ENCODE assay signal across 29 cellular contexts in the genomic region with DNA sequence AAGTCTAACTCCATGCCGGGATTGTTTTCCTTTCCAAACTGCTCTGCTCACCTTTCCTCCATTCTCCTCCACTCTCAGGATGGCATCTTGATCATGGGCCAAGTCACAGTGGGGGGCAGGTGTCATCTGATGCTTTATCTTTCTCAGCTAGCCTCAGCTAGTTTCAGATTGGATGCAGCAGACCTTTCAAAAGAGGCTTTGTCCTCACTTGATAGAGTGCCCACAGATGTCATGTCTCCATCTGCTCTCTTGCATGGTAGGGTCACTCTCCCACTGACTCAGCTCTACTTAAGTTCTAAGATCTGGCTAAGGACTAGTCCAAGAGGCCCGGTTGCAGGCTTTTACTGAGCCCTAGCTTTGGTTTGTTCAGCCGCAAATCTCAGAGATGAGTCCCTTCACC.
DNase-seq lines count a peak whose midpoint lies in the region; ATAC-seq and TF ChIP-seq lines count a peak whose summit lies in the region.
"Had no signal": no experiment of that assay in that cellular context is flagged by ENCODE, and none has a peak within 500 bp of the region (broad histone marks: within the 10 kb centered on the region; RNA-seq: fewer than 3 reads in every experiment).

No MANE protein-coding gene starts in this region.

- no peaks in the 10 kb centered on the region for H3K9me3 ChIP-seq in SJCRH30 (replicated peaks)
- H3K9me3 ChIP-seq in body of pancreas: no peaks in the 10 kb centered on the region
- H3K9me3 ChIP-seq: breast epithelium, lower lobe of right lung, transverse colon had no signal

- H3K4me1 Mint-ChIP-seq in activated T-cell treated with anti-CD3 and anti-CD28 coated beads, Interleukin-2, amount 50 U/mL, for 24 hours (ENCODE audit: low read depth): no peaks in the 10 kb centered on the region
- H3K4me1 Mint-ChIP-seq: naive thymus-derived CD4-positive, alpha-beta T cell had no signal

- H3K4me3 Mint-ChIP-seq in activated T-cell treated with anti-CD3 and anti-CD28 coated beads, Interleukin-2, amount 50 U/mL, for 24 hours: no peak overlapping the region
- H3K4me3 Mint-ChIP-seq: activated CD8-positive, alpha-beta T cell treated with anti-CD3 and anti-CD28 coated beads for 36 hours; CD14-positive monocyte; naive thymus-derived CD4-positive, alpha-beta T cell had no signal

- no peaks in the 10 kb centered on the region for H3K36me3 ChIP-seq in SJCRH30
- H3K36me3 ChIP-seq in body of pancreas (replicated peaks in 1 of 2; ENCODE audit: insufficient read depth in 1 of 2, low read depth in 2 of 2): no peaks in the 10 kb centered on the region
- H3K36me3 ChIP-seq: breast epithelium, gastroesophageal sphincter, lower lobe of right lung, transverse colon had no signal

- 80% methylated on average over 3 of the region's 3 CpGs for WGBS in body of pancreas, 2 donors

- H3K27ac ChIP-seq in SJCRH30 (no peak overlapping the region), body of pancreas (no peak overlapping the region)
- H3K27ac ChIP-seq: 22Rv1, breast epithelium, gastroesophageal sphincter, hepatocyte, lower lobe of right lung, transverse colon had no signal

- peak in 2 of 3 experiments; percentile 5 to 6 for DNase-seq in NCI-H1417 (lab: John Stamatoyannopoulos, UW)
- DNase-seq in NCI-H1417 treated with DMSO at 0.1 percent for 48 hours (lab: John Stamatoyannopoulos, UW): no peak
- peak; percentile 63 for DNase-seq in NCI-H345 (lab: John Stamatoyannopoulos, UW)
- DNase-seq in SJCRH30: peak; percentile 12 to 59
- peak; percentile 9 for DNase-seq in pons (ENCODE audit: low spot score)
- no peak for DNase-seq in body of pancreas
- DNase-seq in activated T-cell treated with anti-CD3 and anti-CD28 coated beads, Interleukin-2, amount 50 U/mL, for 24 hours: no peak
- DNase-seq: activated CD8-positive, alpha-beta T cell treated with anti-CD3 and anti-CD28 coated beads for 36 hours; amygdala; DND-41; effector CD4-positive, alpha-beta T cell; GF-D8; kidney glomerular epithelial cell; lower lobe of right lung; naive thymus-derived CD4-positive, alpha-beta T cell; NCI-H187; nucleus accumbens; SHP77; stimulated activated CD4-positive, alpha-beta T cell treated with anti-CD3 and anti-CD28 coated beads, Interleukin-4, amount 100 ng/mL, for 24 hours; T-helper 2 cell; transverse colon had no signal

- TF ChIP-seq POLR2A in body of pancreas (IDR thresholded peaks at IDR 0.05): no peak

- H3K4me3 ChIP-seq in SJCRH30: no peak overlapping the region
- no peak overlapping the region for H3K4me3 ChIP-seq in body of pancreas
- H3K4me3 ChIP-seq: breast epithelium, gastroesophageal sphincter, hepatocyte, lower lobe of right lung, transverse colon had no signal

- no peaks in the 10 kb centered on the region for H3K9me3 Mint-ChIP-seq in activated T-cell treated with anti-CD3 and anti-CD28 coated beads, Interleukin-2, amount 50 U/mL, for 24 hours
- H3K9me3 Mint-ChIP-seq: activated CD8-positive, alpha-beta T cell treated with anti-CD3 and anti-CD28 coated beads for 36 hours had no signal

- H3K27ac Mint-ChIP-seq in activated T-cell treated with anti-CD3 and anti-CD28 coated beads, Interleukin-2, amount 50 U/mL, for 24 hours: no peak overlapping the region
- H3K27ac Mint-ChIP-seq: activated CD8-positive, alpha-beta T cell treated with anti-CD3 and anti-CD28 coated beads for 36 hours; activated naive CD4-positive, alpha-beta T cell treated with anti-CD3 and anti-CD28 coated beads, Interleukin-2, amount 50 U/mL, for 72 hours; naive thymus-derived CD4-positive, alpha-beta T cell had no signal

- no peaks in the 10 kb centered on the region; the same call in 1 of the 2 replicates for H3K4me1 ChIP-seq in SJCRH30
- H3K4me1 ChIP-seq in body of pancreas: no peaks in the 10 kb centered on the region
- H3K4me1 ChIP-seq: breast epithelium, lower lobe of right lung had no signal

- intact Hi-C loops in body of pancreas (cut with DNase I): no loop called here

- H3K36me3 Mint-ChIP-seq in activated T-cell treated with anti-CD3 and anti-CD28 coated beads, Interleukin-2, amount 50 U/mL, for 24 hours (ENCODE audit: low read depth): no peaks in the 10 kb centered on the region
- H3K36me3 Mint-ChIP-seq: activated naive CD4-positive, alpha-beta T cell treated with anti-CD3 and anti-CD28 coated beads, Interleukin-2, amount 50 U/mL, for 72 hours; CD14-positive monocyte had no signal

- H3K27me3 Mint-ChIP-seq in activated T-cell treated with anti-CD3 and anti-CD28 coated beads, Interleukin-2, amount 50 U/mL, for 24 hours: peaks cover 9% of the 10 kb centered on the region

- no peak for TF ChIP-seq CTCF in body of pancreas (IDR thresholded peaks at IDR 0.05)

- no peak for ATAC-seq in body of pancreas
- no peak for ATAC-seq in GM19455 (IDR thresholded peaks at IDR 0.05; ENCODE audit: unreplicated experiment)
- ATAC-seq: activated CD8-positive, alpha-beta T cell treated with anti-CD3 and anti-CD28 coated beads for 36 hours; activated naive CD4-positive, alpha-beta T cell treated with anti-CD3 and anti-CD28 coated beads, Interleukin-2, amount 50 U/mL, for 72 hours; gastroesophageal sphincter; HCT116; lower lobe of right lung; naive thymus-derived CD4-positive, alpha-beta T cell had no signal

- H3K27me3 ChIP-seq in SJCRH30 (no peaks in the 10 kb centered on the region), body of pancreas (no peaks in the 10 kb centered on the region)
- H3K27me3 ChIP-seq: breast epithelium, gastroesophageal sphincter, hepatocyte, transverse colon had no signal

Comparison
In these comparisons a context has a peak if more than half of its experiments do, and no peak if none do; other contexts are left out.
1. DNase-seq: peak in NCI-H1417 (2 of 3), NCI-H345 (single experiment), SJCRH30 (2 of 2) and pons (single experiment); none in NCI-H1417 treated with DMSO at 0.1 percent for 48 hours (single experiment), body of pancreas (0 of 4) and activated T-cell treated with anti-CD3 and anti-CD28 coated beads, Interleukin-2, amount 50 U/mL, for 24 hours (single experiment).